ENCODE assay signal across 1 cellular context in the genomic region with DNA sequence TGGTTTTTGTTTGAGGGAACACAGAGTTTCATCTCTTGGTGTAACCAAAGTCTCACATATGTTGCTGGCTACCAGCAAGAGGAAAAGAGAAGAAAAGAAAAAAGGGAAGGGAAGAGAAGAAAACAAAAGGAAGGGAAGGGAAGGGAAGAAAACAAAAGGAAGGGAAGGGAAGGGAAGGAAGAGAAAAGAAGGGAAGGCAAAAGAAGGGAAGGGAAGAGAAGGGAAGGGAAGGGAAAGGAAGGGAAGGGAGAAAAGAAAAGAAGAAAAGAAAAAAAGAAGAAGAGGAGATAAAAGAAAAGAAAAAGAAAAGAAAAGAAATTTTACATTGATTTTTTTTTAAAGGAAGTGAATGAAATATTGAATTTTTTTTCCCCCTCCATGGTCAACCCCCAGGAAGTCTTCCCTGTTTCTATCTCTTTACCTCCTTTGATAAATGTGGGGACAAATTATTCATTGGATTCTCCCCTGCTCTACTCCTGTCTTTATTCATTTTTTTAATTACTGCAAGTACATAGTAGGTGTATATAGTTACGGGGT.
TF ChIP-seq lines count a peak whose summit lies in the region.

No MANE protein-coding gene starts in this region.

TF ChIP-seq in WTC11, 78 proteins besides CTCF, POLR2A, EP300 and RAD21 (continued from another document):
- TF ChIP-seq NFYB (CRISPR knock-in tag; conservative IDR thresholded peaks at IDR 0.05; ENCODE audit: low read depth) (no peak), GABPB1 (CRISPR knock-in tag; IDR thresholded peaks at IDR 0.05) (no peak)
- TF ChIP-seq, protein P1, sequence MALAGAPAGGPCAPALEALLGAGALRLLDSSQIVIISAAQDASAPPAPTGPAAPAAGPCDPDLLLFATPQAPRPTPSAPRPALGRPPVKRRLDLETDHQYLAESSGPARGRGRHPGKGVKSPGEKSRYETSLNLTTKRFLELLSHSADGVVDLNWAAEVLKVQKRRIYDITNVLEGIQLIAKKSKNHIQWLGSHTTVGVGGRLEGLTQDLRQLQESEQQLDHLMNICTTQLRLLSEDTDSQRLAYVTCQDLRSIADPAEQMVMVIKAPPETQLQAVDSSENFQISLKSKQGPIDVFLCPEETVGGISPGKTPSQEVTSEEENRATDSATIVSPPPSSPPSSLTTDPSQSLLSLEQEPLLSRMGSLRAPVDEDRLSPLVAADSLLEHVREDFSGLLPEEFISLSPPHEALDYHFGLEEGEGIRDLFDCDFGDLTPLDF (CRISPR knock-in tag; IDR thresholded peaks at IDR 0.05), result no peak
TF ChIP-seq in WTC11: peak in this region for 1.
